15 cellular contexts compared by ENCODE assay signal in the genomic region with DNA sequence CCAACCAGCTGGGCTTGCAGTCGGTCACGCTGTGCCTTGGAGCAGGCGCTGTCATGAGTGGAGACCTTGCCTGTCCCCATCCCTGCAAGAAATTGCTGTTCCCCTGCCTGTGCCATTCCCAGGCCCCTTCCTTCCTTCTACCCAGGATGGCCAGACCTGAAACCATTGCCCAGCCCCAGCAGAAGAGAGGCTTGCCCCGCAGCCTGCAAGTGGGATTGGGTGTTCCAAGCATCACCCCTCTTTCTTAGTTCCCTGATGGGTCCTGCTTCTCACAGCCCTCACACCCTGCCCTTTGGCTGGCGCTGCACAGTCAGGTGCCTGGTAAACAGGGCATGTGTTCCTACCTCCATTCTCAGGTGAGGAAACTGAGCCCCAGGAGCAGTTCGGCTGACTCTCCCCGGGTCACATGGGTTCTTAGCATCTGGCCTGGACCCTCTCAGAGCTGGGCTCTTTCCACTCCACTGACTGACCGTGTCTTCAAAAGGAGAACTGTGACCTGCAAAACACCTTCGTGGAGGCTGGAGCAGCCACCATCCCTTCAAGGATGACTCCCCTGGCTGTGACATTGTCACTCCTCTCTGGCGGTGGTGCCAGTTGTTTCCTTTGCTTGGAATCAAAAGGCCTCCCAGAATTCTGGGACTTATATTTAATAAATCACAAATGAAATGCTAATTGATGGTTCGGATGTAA. TPM values are rescaled to one million over a fixed set of nuclear protein-coding genes. Genes with fewer than 3 reads are reported as not detected.
DNase-seq lines count a peak whose midpoint lies in the region; ATAC-seq and TF ChIP-seq lines count a peak whose summit lies in the region.
"Had no signal": no experiment of that assay in that cellular context is flagged by ENCODE, and none has a peak within 500 bp of the region (broad histone marks: within the 10 kb centered on the region; RNA-seq: fewer than 3 reads in every experiment).

No MANE protein-coding gene starts in this region.

- H3K27me3 Mint-ChIP-seq in brain (no peaks in the 10 kb centered on the region), nephron progenitor cell (ENCODE audit: low read depth, poor library complexity) (no peaks in the 10 kb centered on the region), T-helper 17 cell (no peaks in the 10 kb centered on the region)

- H3K36me3 ChIP-seq in right atrium auricular region (peaks cover 36% of the 10 kb centered on the region), heart left ventricle (peaks cover 0 to 82% (median 7%) of the 10 kb centered on the region in 9 donors), thoracic aorta (peaks cover 2% of the 10 kb centered on the region)

- peak overlapping the region; percentile 57 to 73 for H3K27ac ChIP-seq in right atrium auricular region
- peak overlapping the region in 3 of 12 donors; percentile 32 to 85 (median 50) for H3K27ac ChIP-seq in heart left ventricle
- peak overlapping the region; percentile 81 to 88 for H3K27ac ChIP-seq in thoracic aorta
- H3K27ac ChIP-seq: A549, SJCRH30 had no signal

- H3K4me1 ChIP-seq in right atrium auricular region (peaks cover 0 to 48% of the 10 kb centered on the region in 2 donors), heart left ventricle (peaks cover 0 to 62% (median 19%) of the 10 kb centered on the region in 12 donors), thoracic aorta (ENCODE audit: control insufficient read depth in 1 of 2, low read depth in 2 of 2) (peaks cover 10 to 46% of the 10 kb centered on the region in 2 donors)
- H3K4me1 ChIP-seq: SJCRH30 had no signal

- H3K4me3 Mint-ChIP-seq in brain (no peak overlapping the region), nephron progenitor cell (no peak overlapping the region), T-helper 17 cell (no peak overlapping the region)

- no peak for TF ChIP-seq CTCF in right atrium auricular region (IDR thresholded peaks at IDR 0.05)
- TF ChIP-seq CTCF in heart left ventricle (IDR thresholded peaks at IDR 0.05), result no peak
- no peak for TF ChIP-seq CTCF in brain (conservative IDR thresholded peaks at IDR 0.05)
- no peak for TF ChIP-seq CTCF in nephron progenitor cell (IDR thresholded peaks at IDR 0.05)
- TF ChIP-seq CTCF in thoracic aorta (IDR thresholded peaks at IDR 0.05), result no peak

- no peaks in the 10 kb centered on the region for H3K36me3 Mint-ChIP-seq in brain
- peaks cover 4% of the 10 kb centered on the region for H3K36me3 Mint-ChIP-seq in nephron progenitor cell (ENCODE audit: low read depth)
- no peaks in the 10 kb centered on the region for H3K36me3 Mint-ChIP-seq in T-helper 17 cell (ENCODE audit: low read depth)

- DNase-seq in right atrium auricular region (ENCODE audit: low spot score) (no peak), heart left ventricle (no peak), nephron progenitor cell (no peak), thoracic aorta (ENCODE audit: low spot score) (no peak), T-helper 17 cell (no peak)
- DNase-seq: MV-4-11, NCI-H1436, NCI-H2029 treated with DMSO at 0.1 percent for 48 hours, NCI-H524, RPMI8226, SJCRH30 had no signal

- H3K4me3 ChIP-seq in right atrium auricular region (no peak overlapping the region), heart left ventricle (no peak overlapping the region), thoracic aorta (no peak overlapping the region)
- H3K4me3 ChIP-seq: A549, SJCRH30 had no signal

- H3K4me1 Mint-ChIP-seq in brain, result peaks cover 78% of the 10 kb centered on the region
- H3K4me1 Mint-ChIP-seq in nephron progenitor cell, result peaks cover 66% of the 10 kb centered on the region
- H3K4me1 Mint-ChIP-seq in T-helper 17 cell, result peaks cover 5% of the 10 kb centered on the region

- no peaks in the 10 kb centered on the region for H3K9me3 Mint-ChIP-seq in brain
- H3K9me3 Mint-ChIP-seq in nephron progenitor cell, result no peaks in the 10 kb centered on the region

- no peak for ATAC-seq in heart left ventricle
- ATAC-seq in thoracic aorta (ENCODE audit: insufficient number of reproducible peaks, low FRiP score, low read depth), result no peak
- ATAC-seq in GM21515 (IDR thresholded peaks at IDR 0.05; ENCODE audit: unreplicated experiment), result no peak
- ATAC-seq in GM21786 (IDR thresholded peaks at IDR 0.05; ENCODE audit: unreplicated experiment), result no peak
- no peak for ATAC-seq in T-helper 17 cell
- ATAC-seq: A549 had no signal

- H3K27ac Mint-ChIP-seq in brain, result peak overlapping the region in 3 of 5 experiments; percentile 41 to 61 (median 50)
- peak overlapping the region; percentile 21 for H3K27ac Mint-ChIP-seq in nephron progenitor cell
- H3K27ac Mint-ChIP-seq in T-helper 17 cell, result no peak overlapping the region

- intact Hi-C loops in heart left ventricle (cut with DNase I), result loop anchor here in 2 of 10 donors (5.0 kb wide), 2 partner anchors 37 to 42 kb away; partner anchors contain the start of gene PDCD4 (in 1 of the 2)

- TF ChIP-seq POLR2A in heart left ventricle (IDR thresholded peaks at IDR 0.05), result no peak

- H3K9me3 ChIP-seq in right atrium auricular region (no peaks in the 10 kb centered on the region), heart left ventricle (no peaks in the 10 kb centered on the region), thoracic aorta (no peaks in the 10 kb centered on the region), T-helper 17 cell (ENCODE audit: control insufficient read depth, low read length, poor library complexity, severe bottlenecking) (no peaks in the 10 kb centered on the region)
- H3K9me3 ChIP-seq: A549, SJCRH30 had no signal

- H3K27me3 ChIP-seq in right atrium auricular region, result no peaks in the 10 kb centered on the region
- H3K27me3 ChIP-seq in heart left ventricle, result no peaks in the 10 kb centered on the region
- no peaks in the 10 kb centered on the region for H3K27me3 ChIP-seq in thoracic aorta (replicated peaks; ENCODE audit: insufficient read depth)
- H3K27me3 ChIP-seq: SJCRH30 had no signal

- 78 to 83% (median 81%) methylated on average over 11 of the region's 11 CpGs for WGBS in heart left ventricle, 4 donors

RNA-seq across cellular contexts. Expression of gene PDCD4, which starts 41.9 kb away (rescaled TPM):
- total RNA-seq in right atrium auricular region (10 to 100 TPM; 22.1 to 22.6 TPM), heart left ventricle (10 to 100 TPM; 21.7 to 73.2 (median 44.1) TPM), thoracic aorta (10 to 100 TPM; 53.5 to 91.3 TPM), T-helper 17 cell (100 to 1,000 TPM; 307 TPM)
- polyA plus RNA-seq in heart left ventricle (10 to 100 TPM; 18.2 to 30.1 TPM), brain (ENCODE audit: insufficient read depth, low read depth, low replicate concordance) (37.4 TPM)
